Comparison of ENCODE assay signal across 18 cellular contexts in the genomic region with DNA sequence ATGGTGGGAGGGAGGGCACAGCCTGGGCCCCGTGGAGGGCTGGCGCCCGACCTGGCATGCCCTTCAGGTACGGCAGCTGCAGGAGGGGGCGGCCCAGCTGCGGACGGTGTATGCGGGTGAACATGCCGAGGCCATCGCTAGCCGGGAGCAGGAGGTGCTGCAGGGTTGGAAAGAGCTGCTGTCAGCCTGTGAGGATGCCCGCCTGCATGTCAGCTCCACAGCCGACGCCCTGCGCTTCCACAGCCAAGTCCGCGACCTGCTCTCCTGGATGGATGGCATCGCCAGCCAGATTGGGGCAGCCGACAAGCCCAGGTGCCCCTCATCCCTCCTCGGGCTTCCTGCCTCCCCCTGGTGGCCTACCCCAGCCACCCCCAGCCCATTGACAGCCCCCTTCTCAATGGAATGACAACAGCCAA. TPM values are rescaled to one million over a fixed set of nuclear protein-coding genes. Genes with fewer than 3 reads are reported as not detected.
DNase-seq lines count a peak whose midpoint lies in the region; ATAC-seq, FAIRE-seq and TF ChIP-seq lines count a peak whose summit lies in the region.
"Had no signal": no experiment of that assay in that cellular context is flagged by ENCODE, and none has a peak within 500 bp of the region (broad histone marks: within the 10 kb centered on the region; RNA-seq: fewer than 3 reads in every experiment).

No MANE protein-coding gene starts in this region.

- DNase-seq in A549 (ENCODE audit: low read depth in 1 of 2, low spot score in 1 of 2): no peak
- DNase-seq in GM23338 (ENCODE audit: low spot score): peak; percentile 40
- peak; percentile 60 to 83 for DNase-seq in NCI-H524 (lab: John Stamatoyannopoulos, UW)
- peak; percentile 51 for DNase-seq in endodermal cell
- no peak for DNase-seq in activated T-cell treated with anti-CD3 and anti-CD28 coated beads, Interleukin-2, amount 50 U/mL, for 1 hour
- no peak for DNase-seq in brain microvascular endothelial cell
- DNase-seq in DMS79 treated with DMSO at 0.1 percent for 48 hours (lab: John Stamatoyannopoulos, UW): no peak
- DNase-seq: DMS153, KG1, NCI-H1436, NCI-H2081, NCI-H345, NCI-H69, OCI-M1, SJCRH30 had no signal

- H3K4me2 ChIP-seq in A549: no peak overlapping the region
- H3K4me2 ChIP-seq in GM23338: no peak overlapping the region

- ATAC-seq in A549: peak; percentile 28 to 37; a peak in 5 of 6 replicates
- ATAC-seq in GM23338: peak; percentile 82
- no peak for ATAC-seq in gastroesophageal sphincter
- ATAC-seq: HCT116 had no signal

- in situ Hi-C loops in brain microvascular endothelial cell (cut with HindIII; ENCODE audit: low pct_ligation_motif_present, low sequenced_read_pairs): no loop called here

- no peak for TF ChIP-seq RAD21 in A549 (conservative IDR thresholded peaks at IDR 0.05 in 1 of 2, IDR thresholded peaks at IDR 0.05 in 1 of 2)

- TF ChIP-seq CTCF in A549 (IDR thresholded peaks at IDR 0.05): no peak
- peak; percentile 20 to 42; a peak in 3 of 4 replicates for TF ChIP-seq CTCF in GM23338 (conservative IDR thresholded peaks at IDR 0.05; ENCODE audit: low read depth in 2 of 2)
- peak; percentile 35 for TF ChIP-seq CTCF in endodermal cell (conservative IDR thresholded peaks at IDR 0.05)
- TF ChIP-seq CTCF in brain microvascular endothelial cell (IDR thresholded peaks at IDR 0.05; ENCODE audit: low read depth, low read length, missing control alignments): no peak
- no peak for TF ChIP-seq CTCF in gastroesophageal sphincter (IDR thresholded peaks at IDR 0.05)

- H3K4me3 ChIP-seq in A549 (no peak overlapping the region), GM23338 (no peak overlapping the region), endodermal cell (ENCODE audit: low read length) (no peak overlapping the region), brain microvascular endothelial cell (ENCODE audit: low read depth, low read length) (no peak overlapping the region), gastroesophageal sphincter (no peak overlapping the region)
- H3K4me3 ChIP-seq: SJCRH30 had no signal

- H3K9me2 ChIP-seq in GM23338 (ENCODE audit: insufficient read depth): no peaks in the 10 kb centered on the region

- H3K27me3 Mint-ChIP-seq in GM23338 (ENCODE audit: insufficient read depth, low read depth, poor library complexity): peaks cover 29% of the 10 kb centered on the region
- H3K27me3 Mint-ChIP-seq in endodermal cell (ENCODE audit: insufficient read depth): peaks cover 88% of the 10 kb centered on the region

- POLR2A ChIA-PET in A549 (lab: Yijun Ruan, JAX): interaction anchor here (1.0 kb wide), 1 partner anchor 11 kb away, joined by 4 read pairs; no protein-coding TSS in a partner anchor

- H3K4me3 Mint-ChIP-seq in GM23338 (no peak overlapping the region), endodermal cell (no peak overlapping the region)

- H3F3A ChIP-seq in GM23338 (replicated peaks; ENCODE audit: low read depth): no peaks in the 10 kb centered on the region

- TF ChIP-seq POLR2A in A549 (IDR thresholded peaks at IDR 0.05; ENCODE audit: low read length) (no peak), gastroesophageal sphincter (IDR thresholded peaks at IDR 0.05) (no peak)

- H3K79me2 ChIP-seq in GM23338 (replicated peaks; ENCODE audit: insufficient read depth): no peaks in the 10 kb centered on the region

- H3K4me1 Mint-ChIP-seq in GM23338: no peaks in the 10 kb centered on the region; the same call in 2 of the 3 replicates
- no peaks in the 10 kb centered on the region for H3K4me1 Mint-ChIP-seq in endodermal cell

- H3K27me3 ChIP-seq in GM23338 (ENCODE audit: insufficient read depth) (peaks cover 48% of the 10 kb centered on the region), endodermal cell (ENCODE audit: control insufficient read depth, insufficient read depth, low read length, poor library complexity, severe bottlenecking) (peaks cover 64% of the 10 kb centered on the region), brain microvascular endothelial cell (replicated peaks) (peaks cover 6% of the 10 kb centered on the region), gastroesophageal sphincter (peaks cover 23% of the 10 kb centered on the region)

- H3K4me1 ChIP-seq in A549 (no peaks in the 10 kb centered on the region), GM23338 (ENCODE audit: insufficient read depth) (no peaks in the 10 kb centered on the region), endodermal cell (ENCODE audit: control insufficient read depth, insufficient read depth, low read length) (no peaks in the 10 kb centered on the region), gastroesophageal sphincter (no peaks in the 10 kb centered on the region)
- H3K4me1 ChIP-seq: SJCRH30 had no signal

- no peak overlapping the region for H3K27ac Mint-ChIP-seq in GM23338
- no peak overlapping the region for H3K27ac Mint-ChIP-seq in endodermal cell

- H4K20me1 ChIP-seq in GM23338 (replicated peaks; ENCODE audit: insufficient read depth): no peaks in the 10 kb centered on the region

- H3K9me3 ChIP-seq in A549: no peaks in the 10 kb centered on the region
- no peaks in the 10 kb centered on the region for H3K9me3 ChIP-seq in endodermal cell (ENCODE audit: control insufficient read depth, low read length)
- H3K9me3 ChIP-seq in gastroesophageal sphincter: no peaks in the 10 kb centered on the region
- H3K9me3 ChIP-seq: SJCRH30 had no signal

- H3K36me3 ChIP-seq in GM23338 (ENCODE audit: insufficient read depth) (no peaks in the 10 kb centered on the region), endodermal cell (ENCODE audit: control insufficient read depth, insufficient read depth, low read length) (no peaks in the 10 kb centered on the region), brain microvascular endothelial cell (replicated peaks) (no peaks in the 10 kb centered on the region), gastroesophageal sphincter (peaks cover 0 to 30% of the 10 kb centered on the region in 2 donors)
- H3K36me3 ChIP-seq: SJCRH30 had no signal

- no peak overlapping the region for H3K9ac ChIP-seq in endodermal cell (ENCODE audit: extremely low read depth, low read length, poor library complexity, severe bottlenecking)

- TF ChIP-seq EP300 in A549 (IDR thresholded peaks at IDR 0.05) (no peak), gastroesophageal sphincter (IDR thresholded peaks at IDR 0.05) (no peak)

- no peak for FAIRE-seq in A549 (lab: Jason Lieb, UNC)
- FAIRE-seq: A204.1 had no signal

- H3K9me3 Mint-ChIP-seq in GM23338 (no peaks in the 10 kb centered on the region; the same call in 2 of the 3 replicates), endodermal cell (no peaks in the 10 kb centered on the region)

- CTCF ChIA-PET in A549 (lab: Yijun Ruan, JAX): interaction anchor here (1.2 to 58.9 kb wide), 6 partner anchors 6 to 74 kb away, joined by 3 to 2247 read pairs (median 328); a partner anchor contains a TSS

- H3K27ac ChIP-seq in A549 (no peak overlapping the region), GM23338 (ENCODE audit: low read depth) (no peak overlapping the region), endodermal cell (ENCODE audit: low read depth, low read length) (no peak overlapping the region), brain microvascular endothelial cell (no peak overlapping the region), gastroesophageal sphincter (no peak overlapping the region)
- H3K27ac ChIP-seq: SJCRH30 had no signal

- no peak overlapping the region for H2AFZ ChIP-seq in GM23338

- 83% methylated on average over 20 of the region's 20 CpGs for WGBS in A549 (ENCODE audit: missing lambda C conversion rate)
- whole genome bisulfite sequencing in endodermal cell (ENCODE audit: insufficient coverage in 1 of 2, insufficient read length in 1 of 2), 2 experiments: 80 to 83% methylated on average over 9 to 20 of the region's 20 CpGs
- WGBS in gastroesophageal sphincter (ENCODE audit: low coverage in 1 of 2), 2 donors: 68 to 79% methylated on average over 4 to 10 of the region's 20 CpGs

- H3K36me3 Mint-ChIP-seq in GM23338 (ENCODE audit: low read depth) (no peaks in the 10 kb centered on the region; the same call in 2 of the 3 replicates), endodermal cell (ENCODE audit: low read depth) (no peaks in the 10 kb centered on the region)

TF ChIP-seq in A549, 52 proteins besides CTCF, POLR2A, EP300 and RAD21 (continues in another document):
- TF ChIP-seq BHLHE40 (IDR thresholded peaks at IDR 0.05; ENCODE audit: low read depth, low read length) (no peak), CEBPB (IDR thresholded peaks at IDR 0.05) (no peak), CHD2 (IDR thresholded peaks at IDR 0.05; ENCODE audit: low read length, partially characterized antibody) (no peak)

TF ChIP-seq in GM23338, 12 proteins besides CTCF, POLR2A, EP300 and RAD21:
- TF ChIP-seq STAT1 (IDR thresholded peaks at IDR 0.05; ENCODE audit: unreplicated experiment) (no peak), ZNF331 (CRISPR knock-in tag; IDR thresholded peaks at IDR 0.05; ENCODE audit: low read depth) (no peak), CREB1 (CRISPR knock-in tag; IDR thresholded peaks at IDR 0.05; ENCODE audit: low read depth) (no peak), NANOG (IDR thresholded peaks at IDR 0.05; ENCODE audit: borderline replicate concordance) (no peak), ZNF114 (CRISPR knock-in tag; IDR thresholded peaks at IDR 0.05) (no peak)

RNA-seq across cellular contexts. Expression of a gene that starts 16.6 kb away (rescaled TPM):
- polyA plus RNA-seq in A549 (2011; rRNA removed) (75.2 and 79.7 TPM in 2 replicates), A549 (2017; fragmentation: RNase III; extraction: RNeasy Plus Mini Kit Qiagen cat#74134 plus additional on column Dnase treatment) (94.9 to 128 TPM (median 123 TPM) in 3 replicates), GM23338 (2016; fragmentation: Nextera tagmentation; extraction: Ambion mirVana) (69.8 and 74.6 TPM in 2 replicates)
- 163 and 237 TPM in 2 replicates for polyA plus RNA-seq in A549 (2012; cell fraction: cytosol; rRNA removed)
- 317 and 432 TPM in 2 replicates for polyA plus RNA-seq in A549 (2012; cell fraction: nucleus; rRNA removed)
- polyA minus RNA-seq in A549 (2011; rRNA and poly(A)+ RNA removed): 133 and 167 TPM in 2 replicates
- total RNA-seq in GM23338 (2014; rRNA removed; shearing (Covaris generic)): 60.0 and 63.2 TPM in 2 replicates
- total RNA-seq in endodermal cell (100 to 1,000 TPM; 110 TPM), gastroesophageal sphincter (10 to 100 TPM; 30.3 to 50.1 (median 37.7) TPM)
- 90.9 TPM for polyA plus RNA-seq in endodermal cell (2013, experiment 1 of 2)
- 81.4 TPM for polyA plus RNA-seq in endodermal cell (2013, experiment 2 of 2)

RNA-seq across cellular contexts. Expression of a gene that starts 41.1 kb away (rescaled TPM):
- polyA plus RNA-seq in A549 (2011; rRNA removed) (23.1 and 32.0 TPM in 2 replicates), A549 (2017; fragmentation: RNase III; extraction: RNeasy Plus Mini Kit Qiagen cat#74134 plus additional on column Dnase treatment) (37.7 to 51.1 TPM (median 43.2 TPM) in 3 replicates), GM23338 (2016; fragmentation: Nextera tagmentation; extraction: Ambion mirVana) (48.4 and 50.3 TPM in 2 replicates)
- 65.2 and 69.3 TPM in 2 replicates for polyA plus RNA-seq in A549 (2012; cell fraction: cytosol; rRNA removed)
- 475 and 611 TPM in 2 replicates for polyA plus RNA-seq in A549 (2012; cell fraction: nucleus; rRNA removed)
- polyA minus RNA-seq in A549 (2011; rRNA and poly(A)+ RNA removed): 16.3 and 26.9 TPM in 2 replicates
- total RNA-seq in GM23338 (2014; rRNA removed; shearing (Covaris generic)): 53.2 and 65.0 TPM in 2 replicates
- total RNA-seq in endodermal cell (100 to 1,000 TPM; 104 to 133 TPM), gastroesophageal sphincter (100 to 1,000 TPM; 199 to 369 (median 320) TPM)
- polyA plus RNA-seq in endodermal cell (2013, experiment 1 of 2): 219 TPM
- 194 TPM for polyA plus RNA-seq in endodermal cell (2013, experiment 2 of 2)

Comparison
In these comparisons a context has a peak if more than half of its experiments do, and no peak if none do; other contexts are left out.
1. DNase-seq: peak in GM23338 (single experiment), NCI-H524 (2 of 2) and endodermal cell (single experiment); none in A549 (0 of 2), activated T-cell treated with anti-CD3 and anti-CD28 coated beads, Interleukin-2, amount 50 U/mL, for 1 hour (single experiment), brain microvascular endothelial cell (single experiment) and DMS79 treated with DMSO at 0.1 percent for 48 hours (single experiment).
2. CTCF ChIP-seq: peak in GM23338 (2 of 2) and endodermal cell (single experiment); none in A549 (single experiment), brain microvascular endothelial cell (single experiment) and gastroesophageal sphincter (0 of 4).